ENCODE assay signal across 18 cellular contexts in the genomic region with DNA sequence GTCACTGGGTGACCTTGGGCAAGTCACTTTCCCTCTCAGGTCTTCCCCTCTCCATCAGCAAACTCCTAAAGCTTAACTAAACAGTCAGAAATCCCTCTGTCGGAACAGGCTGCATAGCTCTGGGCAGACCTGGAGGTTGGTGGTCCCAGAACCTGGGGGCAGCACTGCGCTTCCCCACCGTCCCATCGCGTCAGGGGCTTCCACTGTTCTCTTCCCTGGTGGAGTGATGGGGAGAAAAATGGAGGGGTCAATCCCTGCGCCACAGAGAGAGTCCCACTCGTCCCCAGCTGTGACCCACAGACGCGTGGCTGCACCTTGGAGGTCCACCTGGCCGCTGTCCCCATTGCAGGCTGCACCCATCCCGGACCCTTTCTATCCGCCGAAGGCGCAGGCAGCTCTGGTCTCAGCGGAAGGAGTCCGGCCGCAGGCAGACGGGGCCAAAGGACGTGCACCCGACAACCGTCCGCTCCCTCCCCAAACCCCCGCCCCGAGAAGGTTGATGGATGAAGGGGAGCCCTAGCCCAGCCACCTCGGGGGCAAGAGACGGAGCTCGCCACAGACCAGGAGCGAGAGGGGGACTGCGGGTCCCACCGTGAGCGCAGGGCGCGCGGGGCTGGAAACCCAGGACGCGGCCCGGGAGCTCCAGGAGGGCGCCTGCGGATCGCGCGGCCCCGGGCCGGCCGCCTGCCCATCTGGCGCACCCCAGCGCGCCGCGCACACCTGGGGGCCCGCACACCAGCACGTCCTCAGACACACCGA. TPM values are rescaled to one million over a fixed set of nuclear protein-coding genes. Genes with fewer than 3 reads are reported as not detected.
DNase-seq lines count a peak whose midpoint lies in the region; ATAC-seq, FAIRE-seq and TF ChIP-seq lines count a peak whose summit lies in the region.
"Had no signal": no experiment of that assay in that cellular context is flagged by ENCODE, and none has a peak within 500 bp of the region (broad histone marks: within the 10 kb centered on the region; RNA-seq: fewer than 3 reads in every experiment).

No MANE protein-coding gene starts in this region.

- H3K9me3 Mint-ChIP-seq in MCF 10A (ENCODE audit: unreplicated experiment) = no peaks in the 10 kb centered on the region
- H3K9me3 Mint-ChIP-seq: activated B cell treated with CpG ODN at 0.5 μM for 24 hours; activated T-helper 17 cell treated with anti-CD3 and anti-CD28 coated beads, Interleukin-2, amount 50 U/mL, for 72 hours had no signal

- no peak overlapping the region for H2AFZ ChIP-seq in K562 (ENCODE audit: low read depth, low read length)

- in situ Hi-C loops in K562 (cut with MboI) = no loop called here

- H3K4me2 ChIP-seq in K562 (ENCODE audit: insufficient read depth, low read length) = no peak overlapping the region

- H3K4me3 ChIP-seq in breast epithelium (peak overlapping the region in 2 of 3 donors; percentile 39 to 66), K562 (no peak overlapping the region), lower lobe of right lung (peak overlapping the region; percentile 28), upper lobe of right lung (no peak overlapping the region)
- H3K4me3 ChIP-seq: SJCRH30 had no signal

- H3K27ac ChIP-seq in breast epithelium (no peak overlapping the region), K562 (ENCODE audit: extremely low read depth, low read depth, low read length) (no peak overlapping the region), lower lobe of right lung (no peak overlapping the region), upper lobe of right lung (no peak overlapping the region)
- H3K27ac ChIP-seq: SJCRH30 had no signal

- H3K9me3 ChIP-seq in breast epithelium (no peaks in the 10 kb centered on the region), K562 (replicated peaks; ENCODE audit: control insufficient read depth, insufficient read depth, low read depth, low read length) (no peaks in the 10 kb centered on the region), lower lobe of right lung (no peaks in the 10 kb centered on the region), upper lobe of right lung (no peaks in the 10 kb centered on the region)
- H3K9me3 ChIP-seq: SJCRH30 had no signal

- peaks cover 10% of the 10 kb centered on the region for H3K4me1 Mint-ChIP-seq in MCF 10A (ENCODE audit: insufficient read depth, unreplicated experiment)
- H3K4me1 Mint-ChIP-seq: activated T-helper 17 cell treated with anti-CD3 and anti-CD28 coated beads, Interleukin-2, amount 50 U/mL, for 72 hours had no signal

- H3K36me3 ChIP-seq in breast epithelium = no peaks in the 10 kb centered on the region
- H3K36me3 ChIP-seq in K562 (ENCODE audit: control insufficient read depth, insufficient read depth, low read length) = no peaks in the 10 kb centered on the region
- no peaks in the 10 kb centered on the region for H3K36me3 ChIP-seq in lower lobe of right lung
- no peaks in the 10 kb centered on the region for H3K36me3 ChIP-seq in upper lobe of right lung
- H3K36me3 ChIP-seq: SJCRH30 had no signal

- H3K4me1 ChIP-seq in breast epithelium (no peaks in the 10 kb centered on the region), K562 (replicated peaks in 1 of 2; ENCODE audit: control insufficient read depth in 2 of 2, insufficient read depth in 2 of 2, low read length in 2 of 2) (peaks cover 0 to 43% of the 10 kb centered on the region in 2 experiments; a peak in 2 of 5 replicates), lower lobe of right lung (no peaks in the 10 kb centered on the region), upper lobe of right lung (no peaks in the 10 kb centered on the region)
- H3K4me1 ChIP-seq: SJCRH30 had no signal

- peak; percentile 29 for FAIRE-seq in K562 (lab: Jason Lieb, UNC)
- no peak for FAIRE-seq in GM19239 (lab: Jason Lieb, UNC)
- FAIRE-seq: endometrium, GM12891 had no signal

- no peak for TF ChIP-seq EP300 in K562 (IDR thresholded peaks at IDR 0.05; ENCODE audit: low read length)

- intact Hi-C loops in breast epithelium (cut with DNase I; ENCODE audit: low total_unique reads) (no loop called here), MCF 10A (cut with micrococcal nuclease) (no loop called here), K562 (cut with micrococcal nuclease) (no loop called here), lower lobe of right lung (cut with DNase I) (no loop called here), upper lobe of right lung (cut with DNase I) (no loop called here)

- DNase-seq in breast epithelium (ENCODE audit: low spot score in 2 of 2) (peak; percentile 12 to 40), MCF 10A (ENCODE audit: unreplicated experiment) (no peak), K562 (ENCODE audit: extremely low read depth in 1 of 4, low spot score in 3 of 4) (peak in 1 of 4 experiments; percentile 5), lower lobe of right lung (no peak), upper lobe of right lung (peak; percentile 62), cerebellar cortex (ENCODE audit: low spot score) (no peak), GM19239 (ENCODE audit: insufficient read length, low spot score) (no peak)
- DNase-seq in activated CD4-positive, CD25-positive, alpha-beta regulatory T cell (lab: John Stamatoyannopoulos, UW) = no peak
- DNase-seq: activated B cell treated with CpG ODN at 0.5 μM for 24 hours; DMS79 treated with DMSO at 0.1 percent for 48 hours; NCI-H1105; NCI-H82; SJCRH30; stimulated activated CD4-positive, alpha-beta T cell treated with anti-CD3 and anti-CD28 coated beads, Interleukin-1b, Interleukin-23, amount 100 ng/mL, for 48 hours had no signal

- no peak for ATAC-seq in K562
- ATAC-seq in lower lobe of right lung = no peak
- ATAC-seq in upper lobe of right lung = no peak
- ATAC-seq: activated T-helper 17 cell treated with anti-CD3 and anti-CD28 coated beads, Interleukin-2, amount 50 U/mL, for 72 hours had no signal

- H3K36me3 Mint-ChIP-seq in MCF 10A (ENCODE audit: insufficient read depth, unreplicated experiment) = peaks cover 4% of the 10 kb centered on the region

- peaks cover 5% of the 10 kb centered on the region; the same call in 1 of the 2 replicates for H4K20me1 ChIP-seq in K562 (replicated peaks; ENCODE audit: control insufficient read depth, insufficient read depth, low read length)

- no peak for TF ChIP-seq POLR2A in breast epithelium (IDR thresholded peaks at IDR 0.05)
- no peak for TF ChIP-seq POLR2A in K562 (conservative IDR thresholded peaks at IDR 0.05)

- CTCF ChIA-PET in MCF 10A (lab: Yijun Ruan, JAX) (interaction anchor here (0.6 to 4.5 kb wide), 14 partner anchors 12 to 508 kb away, joined by 3 to 42 read pairs (median 4); a partner anchor contains a TSS), K562 (lab: Yijun Ruan, JAX; ENCODE audit: low intra/inter-chr PET ratio) (no interaction called here)

- no peaks in the 10 kb centered on the region for H3K79me2 ChIP-seq in K562 (ENCODE audit: control insufficient read depth, insufficient read depth, low read length)

- POLR2A ChIA-PET in MCF 10A (lab: Yijun Ruan, JAX) = interaction anchor here (0.6 to 12.0 kb wide), 4 partner anchors 78 to 522 kb away, joined by 3 to 114 read pairs (median 3); a partner anchor contains a TSS
- POLR2A ChIA-PET in K562 (lab: Yijun Ruan, JAX) = interaction anchor here (0.5 to 1.4 kb wide), 3 partner anchors 60 to 910 kb away, joined by 3 read pairs; a partner anchor contains a TSS

- WGBS in K562 (ENCODE audit: insufficient coverage, low coverage, missing lambda C conversion rate) = 48% methylated on average over 42 of the region's 53 CpGs

- peaks cover 37% of the 10 kb centered on the region for H3K27me3 Mint-ChIP-seq in MCF 10A (ENCODE audit: insufficient read depth, unreplicated experiment)

- H3K27me3 ChIP-seq in breast epithelium (peaks cover 3 to 74% of the 10 kb centered on the region in 2 donors), K562 (ENCODE audit: control insufficient read depth in 2 of 2, insufficient read depth in 2 of 2, low read length in 2 of 2) (peaks cover 45 to 85% of the 10 kb centered on the region in 2 experiments), lower lobe of right lung (ENCODE audit: low read depth) (peaks cover 72% of the 10 kb centered on the region), upper lobe of right lung (peaks cover 74% of the 10 kb centered on the region)
- H3K27me3 ChIP-seq: SJCRH30 had no signal

- TF ChIP-seq RAD21 in K562 (CRISPR knock-in tag; conservative IDR thresholded peaks at IDR 0.05 in 1 of 2, IDR thresholded peaks at IDR 0.05 in 1 of 2) = no peak

- BruUV-seq in MCF 10A (replicated peaks; lab: Mats Ljungman, UMichigan) (no TSS peak), K562 (replicated peaks; lab: Mats Ljungman, UMichigan) (no TSS peak)

- H3K9ac ChIP-seq in K562 (ENCODE audit: insufficient read depth in 1 of 2, low read depth in 2 of 2, low read length in 2 of 2) = no peak overlapping the region

- no peaks in the 10 kb centered on the region for H3K9me1 ChIP-seq in K562 (ENCODE audit: control insufficient read depth, insufficient read depth, low read length)

- TF ChIP-seq CTCF in breast epithelium (IDR thresholded peaks at IDR 0.05) = no peak
- no peak for TF ChIP-seq CTCF in MCF 10A (IDR thresholded peaks at IDR 0.05; ENCODE audit: unreplicated experiment)
- TF ChIP-seq CTCF in K562 (IDR thresholded peaks at IDR 0.05 in 2 of 3, conservative IDR thresholded peaks at IDR 0.05 in 1 of 3; ENCODE audit: insufficient read depth in 2 of 3, low read depth in 1 of 3, low read length in 3 of 3) = no peak
- TF ChIP-seq CTCF in lower lobe of right lung (IDR thresholded peaks at IDR 0.05) = no peak
- TF ChIP-seq CTCF in upper lobe of right lung (IDR thresholded peaks at IDR 0.05) = no peak

- H3K27ac Mint-ChIP-seq in MCF 10A (ENCODE audit: low read depth, unreplicated experiment) = no peak overlapping the region
- H3K27ac Mint-ChIP-seq: activated B cell treated with CpG ODN at 0.5 μM for 24 hours; activated T-helper 17 cell treated with anti-CD3 and anti-CD28 coated beads, Interleukin-2, amount 50 U/mL, for 72 hours had no signal

- no peak overlapping the region for H3K4me3 Mint-ChIP-seq in MCF 10A (ENCODE audit: unreplicated experiment)
- H3K4me3 Mint-ChIP-seq: activated B cell treated with CpG ODN at 0.5 μM for 24 hours; activated T-helper 17 cell treated with anti-CD3 and anti-CD28 coated beads, Interleukin-2, amount 50 U/mL, for 72 hours had no signal

RNA-seq across cellular contexts. Expression of a gene that starts 0.6 kb away (rescaled TPM):
- total RNA-seq in breast epithelium (under 1 TPM in 1 of 3 donors, not detected in 2; 0.29 TPM), MCF 10A (2022) (0.10 TPM in 1 of 2 replicates, not detected in the other), K562 (2014; rRNA removed) (not detected in 2 replicates), K562 (2014; rRNA removed; fragmentation: Illumina TruSeq; extraction: Trizol) (not detected in 2 replicates), K562 (2015; rRNA removed; fragmentation: Illumina TruSeq; extraction: Trizol) (not detected in 2 replicates), K562 (2021) (not detected in 2 replicates), lower lobe of right lung (6.0 TPM), upper lobe of right lung (10.1 TPM)
- not detected in 2 replicates for total RNA-seq in K562 (2011; cell fraction: chromatin; rRNA removed; ENCODE audit: low replicate concordance)
- total RNA-seq in K562 (2011; cell fraction: nucleolus; rRNA removed) = not detected in 2 replicates
- total RNA-seq in K562 (2011; cell fraction: nucleoplasm; rRNA removed) = not detected in 2 replicates
- polyA plus RNA-seq in K562 (2011; rRNA removed) (not detected in 2 replicates), K562 (2014; fragmentation: Illumina TruSeq; extraction: Trizol) (not detected in 2 replicates), K562 (2014; fragmentation: Nextera tagmentation; extraction: Ambion mirVana) (not detected), K562 (2014; rRNA removed) (not detected in 2 replicates)
- not detected in 2 replicates for polyA plus RNA-seq in K562 (2011; cell fraction: cytosol; rRNA removed)
- not detected in 2 replicates for polyA plus RNA-seq in K562 (2011; cell fraction: nucleus; rRNA removed)
- polyA plus RNA-seq in K562 (2012) = not detected in 2 replicates
- not detected in 2 replicates for polyA minus RNA-seq in K562 (2011; rRNA and poly(A)+ RNA removed)
- polyA minus RNA-seq in K562 (2011; cell fraction: cytosol; rRNA and poly(A)+ RNA removed) = not detected in 2 replicates
- not detected in 2 replicates for polyA minus RNA-seq in K562 (2011; cell fraction: nucleus; rRNA and poly(A)+ RNA removed)
- total RNA-seq: activated B cell treated with CpG ODN at 0.5 μM for 24 hours; activated T-helper 17 cell treated with anti-CD3 and anti-CD28 coated beads, Interleukin-2, amount 50 U/mL, for 72 hours; HT1080; SJCRH30 had no signal

RNA-seq across cellular contexts. Expression of a gene that starts 58.5 kb away (rescaled TPM):
- total RNA-seq in breast epithelium (1 to 10 TPM; 1.1 to 2.5 (median 1.3) TPM), MCF 10A (2022) (2.6 and 6.6 TPM in 2 replicates), K562 (2014; rRNA removed) (0.04 TPM in 1 of 2 replicates, not detected in the other), K562 (2014; rRNA removed; fragmentation: Illumina TruSeq; extraction: Trizol) (0.04 TPM in 1 of 2 replicates, not detected in the other), K562 (2015; rRNA removed; fragmentation: Illumina TruSeq; extraction: Trizol) (not detected in 2 replicates), K562 (2021) (0.04 and 0.16 TPM in 2 replicates), lower lobe of right lung (7.0 TPM), upper lobe of right lung (10.2 TPM)
- total RNA-seq in K562 (2011; cell fraction: chromatin; rRNA removed; ENCODE audit: low replicate concordance) = 0.44 and 0.51 TPM in 2 replicates
- 0.26 and 0.67 TPM in 2 replicates for total RNA-seq in K562 (2011; cell fraction: nucleolus; rRNA removed)
- total RNA-seq in K562 (2011; cell fraction: nucleoplasm; rRNA removed) = 0.37 and 0.61 TPM in 2 replicates
- polyA plus RNA-seq in K562 (2011; rRNA removed) (0.10 and 0.12 TPM in 2 replicates), K562 (2014; fragmentation: Illumina TruSeq; extraction: Trizol) (0.03 and 0.07 TPM in 2 replicates), K562 (2014; fragmentation: Nextera tagmentation; extraction: Ambion mirVana) (not detected), K562 (2014; rRNA removed) (0.07 and 0.17 TPM in 2 replicates)
- polyA plus RNA-seq in K562 (2011; cell fraction: cytosol; rRNA removed) = 0.09 and 0.19 TPM in 2 replicates
- polyA plus RNA-seq in K562 (2011; cell fraction: nucleus; rRNA removed) = 0.30 and 0.39 TPM in 2 replicates
- polyA plus RNA-seq in K562 (2012) = 0.12 and 0.19 TPM in 2 replicates
- polyA minus RNA-seq in K562 (2011; rRNA and poly(A)+ RNA removed) = 0.25 and 0.36 TPM in 2 replicates
- 0.46 TPM in 1 of 2 replicates, not detected in the other for polyA minus RNA-seq in K562 (2011; cell fraction: cytosol; rRNA and poly(A)+ RNA removed)
- 0.11 and 0.13 TPM in 2 replicates for polyA minus RNA-seq in K562 (2011; cell fraction: nucleus; rRNA and poly(A)+ RNA removed)
- total RNA-seq: activated B cell treated with CpG ODN at 0.5 μM for 24 hours had no signal

Comparison
In these comparisons a context has a peak if more than half of its experiments do, and no peak if none do; other contexts are left out.
1. DNase-seq: peak in breast epithelium (2 of 2) and upper lobe of right lung (single experiment); none in MCF 10A (single experiment), lower lobe of right lung (single experiment), cerebellar cortex (single experiment), activated CD4-positive, CD25-positive, alpha-beta regulatory T cell (0 of 4) and GM19239 (single experiment).
2. H3K4me3 ChIP-seq: peak in breast epithelium (2 of 3) and lower lobe of right lung (single experiment); none in K562 (single experiment) and upper lobe of right lung (single experiment).